ENCODE assay signal across 21 cellular contexts in the genomic region with DNA sequence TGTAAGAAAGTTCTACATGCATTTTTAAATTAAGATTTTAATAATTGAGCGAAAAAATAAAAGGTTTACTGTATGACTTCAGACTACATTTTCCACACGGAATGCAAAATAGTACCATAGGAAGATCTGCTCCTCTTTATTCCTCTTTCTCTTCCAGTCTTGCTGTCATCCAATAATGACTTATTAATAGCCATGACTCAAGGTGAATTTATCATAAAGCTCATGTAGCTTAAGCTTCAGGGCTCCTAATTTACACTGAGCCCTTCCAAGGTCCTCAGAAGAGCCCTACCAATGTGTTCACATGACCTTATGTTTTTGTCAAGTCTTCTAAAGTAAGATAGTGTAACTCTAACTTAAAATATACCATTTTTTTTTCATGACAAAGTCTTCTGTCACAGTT.
DNase-seq lines count a peak whose midpoint lies in the region; ATAC-seq, FAIRE-seq and TF ChIP-seq lines count a peak whose summit lies in the region.
"Had no signal": no experiment of that assay in that cellular context is flagged by ENCODE, and none has a peak within 500 bp of the region (broad histone marks: within the 10 kb centered on the region; RNA-seq: fewer than 3 reads in every experiment).

No MANE protein-coding gene starts in this region.

- H3K27ac ChIP-seq in foreskin keratinocyte: no peak overlapping the region
- H3K27ac ChIP-seq: BLaER1 had no signal

- peak; percentile 72 for DNase-seq in bronchial epithelial cell (ENCODE audit: low read depth)
- DNase-seq in epithelial cell of esophagus (ENCODE audit: low read depth): peak; percentile 38
- DNase-seq in foreskin keratinocyte: peak in 1 of 2 donors; percentile 15
- no peak for DNase-seq in HuH-7.5 (ENCODE audit: low spot score)
- DNase-seq: 8988T; ACHN; BE2C; C1 segment of cervical spinal cord; Caco-2; Calu3; CD4-positive, alpha-beta memory T cell; CD4-positive, CD25-positive, alpha-beta regulatory T cell; CD8-positive, alpha-beta memory T cell; DMS79 treated with DMSO at 0.1 percent for 48 hours; GF-D8 had no signal

- FAIRE-seq in bronchial epithelial cell (lab: Jason Lieb, UNC): no peak
- FAIRE-seq: A204.1, G401.6, GM12891, GM19239 had no signal

- TF ChIP-seq CTCF in bronchial epithelial cell (IDR thresholded peaks at IDR 0.05; ENCODE audit: insufficient read depth, low read length, severe bottlenecking): no peak
- TF ChIP-seq CTCF in epithelial cell of esophagus (IDR thresholded peaks at IDR 0.05; ENCODE audit: insufficient read depth, low read depth, low read length, missing control alignments): no peak
- TF ChIP-seq CTCF in foreskin keratinocyte (conservative IDR thresholded peaks at IDR 0.05): no peak

- H3K4me3 ChIP-seq in bronchial epithelial cell (ENCODE audit: low read depth, low read length): no peak overlapping the region
- H3K4me3 ChIP-seq in epithelial cell of esophagus (ENCODE audit: low read length): no peak overlapping the region
- H3K4me3 ChIP-seq: BLaER1 had no signal

- H3K36me3 ChIP-seq in bronchial epithelial cell (ENCODE audit: control insufficient read depth, insufficient read depth, low read length): no peaks in the 10 kb centered on the region
- H3K36me3 ChIP-seq: BE2C, BLaER1 had no signal

- ATAC-seq in foreskin keratinocyte (peak; percentile 70), HG02798 (IDR thresholded peaks at IDR 0.05; ENCODE audit: poor library complexity, unreplicated experiment) (no peak)

- H3K4me1 ChIP-seq in foreskin keratinocyte: peaks cover 13% of the 10 kb centered on the region
- H3K4me1 ChIP-seq: BLaER1, Caco-2 had no signal

- H3K27me3 ChIP-seq in bronchial epithelial cell (ENCODE audit: control insufficient read depth, insufficient read depth, low read length) (no peaks in the 10 kb centered on the region), foreskin keratinocyte (no peaks in the 10 kb centered on the region)
- H3K27me3 ChIP-seq: BE2C, BLaER1 had no signal
